Comparison of ENCODE assay signal across 8 cellular contexts in genomic region chr1:85330711-85331290, GRCh38. TPM values are rescaled to one million over a fixed set of nuclear protein-coding genes. Genes with fewer than 3 reads are reported as not detected.
DNase-seq lines count a peak whose midpoint lies in the region; ATAC-seq and TF ChIP-seq lines count a peak whose summit lies in the region.
"Had no signal": no experiment of that assay in that cellular context is flagged by ENCODE, and none has a peak within 500 bp of the region (broad histone marks: within the 10 kb centered on the region; RNA-seq: fewer than 3 reads in every experiment).

No MANE protein-coding gene starts in this region.

- H3K9me2 ChIP-seq in hepatocyte (replicated peaks; ENCODE audit: insufficient read depth): no peaks in the 10 kb centered on the region

- H3K27me3 ChIP-seq in hepatocyte (no peaks in the 10 kb centered on the region), vagina (no peaks in the 10 kb centered on the region)

- peak; percentile 59 for ATAC-seq in SK-N-SH treated with all-trans-retinoic acid at 6 μM for 48 hours
- no peak for ATAC-seq in activated CD4-positive, CD25-positive, alpha-beta regulatory T cell treated with anti-CD3 and anti-CD28 coated beads, Interleukin-2, amount 50 U/mL, for 24 hours

- peak; percentile 96 for DNase-seq in HCEC 1CT
- no peak for DNase-seq in hepatocyte (ENCODE audit: low spot score)
- no peak for DNase-seq in vagina (ENCODE audit: extremely low spot score in 2 of 2)
- no peak for DNase-seq in NCI-H187 treated with DMSO at 0.1 percent for 48 hours (lab: John Stamatoyannopoulos, UW)
- no peak for DNase-seq in DMS79 treated with DMSO at 0.1 percent for 48 hours (lab: John Stamatoyannopoulos, UW)
- DNase-seq: NCI-H187 had no signal

- peaks cover 8% of the 10 kb centered on the region for H3K79me2 ChIP-seq in hepatocyte

- H3K36me3 ChIP-seq in hepatocyte (replicated peaks; ENCODE audit: insufficient read depth, low read depth) (no peaks in the 10 kb centered on the region), vagina (no peaks in the 10 kb centered on the region)

- no peak overlapping the region for H3K4me3 ChIP-seq in hepatocyte
- H3K4me3 ChIP-seq in vagina: no peak overlapping the region

- H3K9me3 ChIP-seq in hepatocyte (ENCODE audit: low read depth): no peaks in the 10 kb centered on the region
- no peaks in the 10 kb centered on the region for H3K9me3 ChIP-seq in vagina

- 82% methylated on average over 6 of the region's 6 CpGs for WGBS in hepatocyte (ENCODE audit: low lambda C conversion rate, missing lambda C conversion rate)

- H3K4me1 ChIP-seq in hepatocyte (ENCODE audit: insufficient read depth) (peaks cover 18% of the 10 kb centered on the region), vagina (peaks cover 16% of the 10 kb centered on the region)

- H2AFZ ChIP-seq in hepatocyte: no peak overlapping the region

- no peak overlapping the region for H3K4me2 ChIP-seq in hepatocyte

- H3K27ac ChIP-seq in hepatocyte (peak overlapping the region; percentile 66), vagina (peak overlapping the region; percentile 41)

- no peaks in the 10 kb centered on the region for H4K20me1 ChIP-seq in hepatocyte (ENCODE audit: insufficient read depth, poor library complexity, severe bottlenecking)

- intact Hi-C loops in vagina (cut with DNase I): no loop called here

- TF ChIP-seq POLR2A in vagina (IDR thresholded peaks at IDR 0.05): no peak

- TF ChIP-seq CTCF in hepatocyte (IDR thresholded peaks at IDR 0.05; ENCODE audit: poor library complexity): no peak
- TF ChIP-seq CTCF in vagina (IDR thresholded peaks at IDR 0.05): no peak

TF ChIP-seq in SK-N-SH treated with all-trans-retinoic acid at 6 μM for 48 hours, 23 proteins besides CTCF, POLR2A, EP300 and RAD21:
- no peak; the same call in 1 of the 2 replicates for TF ChIP-seq SNAI2 (CRISPR knock-in tag; IDR thresholded peaks at IDR 0.05)
- TF ChIP-seq ESRRG (CRISPR knock-in tag; IDR thresholded peaks at IDR 0.05): no peak
- 0 out of 2 replicates have a peak, but pooled peaks have one; percentile 42 for TF ChIP-seq CSDC2 (CRISPR knock-in tag; IDR thresholded peaks at IDR 0.05)
- no peak for TF ChIP-seq ZNF8 (CRISPR knock-in tag; IDR thresholded peaks at IDR 0.05)
- TF ChIP-seq CSRNP3 (CRISPR knock-in tag; IDR thresholded peaks at IDR 0.05): no peak
- TF ChIP-seq ARNTL (CRISPR knock-in tag; IDR thresholded peaks at IDR 0.05; ENCODE audit: borderline replicate concordance, low read depth): no peak
- TF ChIP-seq TCF4 (CRISPR knock-in tag; IDR thresholded peaks at IDR 0.05; ENCODE audit: borderline replicate concordance): no peak
- TF ChIP-seq ZNF565 (CRISPR knock-in tag; conservative IDR thresholded peaks at IDR 0.05; ENCODE audit: low read depth): no peak
- TF ChIP-seq ZC3H10 (CRISPR knock-in tag; IDR thresholded peaks at IDR 0.05): no peak
- TF ChIP-seq PPARA (CRISPR knock-in tag; IDR thresholded peaks at IDR 0.05; ENCODE audit: borderline replicate concordance): no peak
- no peak for TF ChIP-seq BACH2 (CRISPR knock-in tag; IDR thresholded peaks at IDR 0.05; ENCODE audit: borderline replicate concordance)
- no peak for TF ChIP-seq POU6F1 (CRISPR knock-in tag; IDR thresholded peaks at IDR 0.05; ENCODE audit: borderline replicate concordance, low read depth)
- TF ChIP-seq ISL1 (CRISPR knock-in tag; IDR thresholded peaks at IDR 0.05): peak; percentile 78
- TF ChIP-seq CREB5 (CRISPR knock-in tag; IDR thresholded peaks at IDR 0.05; ENCODE audit: low read depth): no peak
- TF ChIP-seq ZFP30 (CRISPR knock-in tag; IDR thresholded peaks at IDR 0.05): no peak
- TF ChIP-seq GLIS3 (CRISPR knock-in tag; IDR thresholded peaks at IDR 0.05): no peak
- TF ChIP-seq TSHZ2 (CRISPR knock-in tag; IDR thresholded peaks at IDR 0.05): no peak
- TF ChIP-seq ZNF70 (CRISPR knock-in tag; IDR thresholded peaks at IDR 0.05): no peak
- peak; percentile 50; the same call in 1 of the 2 replicates for TF ChIP-seq ZFP3 (CRISPR knock-in tag; IDR thresholded peaks at IDR 0.05)
- TF ChIP-seq PATZ1 (CRISPR knock-in tag; IDR thresholded peaks at IDR 0.05; ENCODE audit: borderline replicate concordance): no peak

RNA-seq across cellular contexts. Expression of gene BCL10, which starts 54.4 kb away (rescaled TPM):
- total RNA-seq in hepatocyte: 33.5 and 36.4 TPM in 2 replicates
- 25.9 and 28.7 TPM in 2 replicates for polyA plus RNA-seq in hepatocyte
- 12.3 TPM for total RNA-seq in vagina
